ENCODE assay signal across 22 cellular contexts in genomic region chr13:111555268-111555633, GRCh38.
"Had no signal": no experiment of that assay in that cellular context is flagged by ENCODE, and none has a peak within 500 bp of the region (broad histone marks: within the 10 kb centered on the region; RNA-seq: fewer than 3 reads in every experiment).

No MANE protein-coding gene starts in this region.

- H3K4me1 ChIP-seq: SJSA1 had no signal

- H3K9ac ChIP-seq: KMS-11 had no signal

- ATAC-seq: K562 had no signal

- DNase-seq: Kasumi-1, MM.1S, NCI-H1092 treated with DMSO at 0.1 percent for 48 hours, NCI-H1436, NCI-H187, NCI-H2029, NCI-H2171 treated with DMSO at 0.1 percent for 48 hours, NCI-H345, NCI-H446 treated with DMSO at 0.1 percent for 48 hours, NCI-H524, NCI-H69, NCI-H774, Right ventricle myocardium superior, RPMI8226, SIG-M5 had no signal

- H3K4me3 ChIP-seq: K562, SJSA1, SK-N-MC had no signal

- FAIRE-seq: HTR-8/SVneo, K562, RCC 7860 had no signal

- H3K27ac ChIP-seq: HL-60, KMS-11, SJSA1, SK-N-MC had no signal

- H3K36me3 ChIP-seq: SJSA1 had no signal

- H3K9me3 ChIP-seq: SJSA1 had no signal
